Comparison of ENCODE assay signal across 26 cellular contexts in genomic region chr20:61832181-61832580, GRCh38.
"Had no signal": no experiment of that assay in that cellular context is flagged by ENCODE, and none has a peak within 500 bp of the region (broad histone marks: within the 10 kb centered on the region; RNA-seq: fewer than 3 reads in every experiment).

No MANE protein-coding gene starts in this region.

- H3K9me3 Mint-ChIP-seq: memory B cell; neural crest cell; stimulated activated memory B cell treated with anti-CD40 and anti-IgM and Interleukin-4, amounts not matched to agents 10 μg/mL and 1 μg/mL and 100 μg/mL, for 72 hours; stimulated activated naive CD8-positive, alpha-beta T cell treated with anti-CD3 and anti-CD28 coated beads, Interleukin-15, amount 100 ng/mL, for 72 hours had no signal

- ATAC-seq: mucosa of descending colon; naive thymus-derived CD8-positive, alpha-beta T cell; sciatic nerve; stimulated activated memory B cell treated with anti-CD40 and anti-IgM and Interleukin-4, amounts not matched to agents 10 μg/mL and 1 μg/mL and 100 μg/mL, for 72 hours; stimulated activated naive CD8-positive, alpha-beta T cell treated with anti-CD3 and anti-CD28 coated beads, Interleukin-15, amount 100 ng/mL, for 72 hours had no signal

- H3K36me3 ChIP-seq: left ventricle myocardium inferior, neutrophil, ovary, right atrium auricular region, tibial nerve, uterus had no signal

- H3K27ac ChIP-seq: left ventricle myocardium inferior, neutrophil, ovary, right atrium auricular region, skin epidermis, tibial nerve, uterus had no signal

- H3K36me3 Mint-ChIP-seq: immature natural killer cell; memory B cell; naive thymus-derived CD8-positive, alpha-beta T cell; stimulated activated memory B cell treated with anti-CD40 and anti-IgM and Interleukin-4, amounts not matched to agents 10 μg/mL and 1 μg/mL and 100 μg/mL, for 72 hours; type B pancreatic cell had no signal

- H3K4me3 ChIP-seq: left ventricle myocardium inferior, lung, mucosa of descending colon, ovary, right atrium auricular region, skin epidermis, tibial nerve, uterus had no signal

- H3K27ac Mint-ChIP-seq: immature natural killer cell; memory B cell; naive thymus-derived CD8-positive, alpha-beta T cell; nephron; progenitor cell of endocrine pancreas; stimulated activated memory B cell treated with anti-CD40 and anti-IgM and Interleukin-4, amounts not matched to agents 10 μg/mL and 1 μg/mL and 100 μg/mL, for 72 hours; type B pancreatic cell had no signal

- H3K9me3 ChIP-seq: mucosa of descending colon, neutrophil, ovary, right atrium auricular region, uterus had no signal

- H3K4me1 Mint-ChIP-seq: immature natural killer cell; memory B cell; naive thymus-derived CD8-positive, alpha-beta T cell; nephron; neural crest cell; stimulated activated memory B cell treated with anti-CD40 and anti-IgM and Interleukin-4, amounts not matched to agents 10 μg/mL and 1 μg/mL and 100 μg/mL, for 72 hours; stimulated activated naive CD8-positive, alpha-beta T cell treated with anti-CD3 and anti-CD28 coated beads, Interleukin-15, amount 100 ng/mL, for 72 hours had no signal

- H3K27me3 ChIP-seq: ovary, right atrium auricular region, tibial nerve, uterus had no signal

- H3K4me3 Mint-ChIP-seq: immature natural killer cell; memory B cell; naive thymus-derived CD8-positive, alpha-beta T cell; nephron; neural crest cell; stimulated activated memory B cell treated with anti-CD40 and anti-IgM and Interleukin-4, amounts not matched to agents 10 μg/mL and 1 μg/mL and 100 μg/mL, for 72 hours; stimulated activated naive CD8-positive, alpha-beta T cell treated with anti-CD3 and anti-CD28 coated beads, Interleukin-15, amount 100 ng/mL, for 72 hours; type B pancreatic cell had no signal

- DNase-seq: hypothalamus; immature natural killer cell; left ventricle myocardium inferior; midbrain; naive thymus-derived CD8-positive, alpha-beta T cell; occipital lobe; ovary; stimulated activated CD4-positive, alpha-beta T cell treated with anti-CD3 and anti-CD28 coated beads, Interleukin-4, amount 100 ng/mL, for 24 hours; stimulated activated CD8-positive, alpha-beta memory T cell treated with anti-CD3 and anti-CD28 coated beads, Interleukin-4, amount 100 ng/mL, for 48 hours; stimulated activated naive CD4-positive, alpha-beta T cell treated with Interleukin-2 at 50 U/mL for 16 hours; stimulated activated naive CD8-positive, alpha-beta T cell treated with anti-CD3 and anti-CD28 coated beads, Interleukin-15, amount 100 ng/mL, for 72 hours; substantia nigra; uterus had no signal

- H3K4me1 ChIP-seq: left ventricle myocardium inferior, right atrium auricular region, tibial nerve, uterus had no signal
